ENCODE assay signal across 18 cellular contexts in genomic region chr1:84968101-84968500, GRCh38. TPM values are rescaled to one million over a fixed set of nuclear protein-coding genes. Genes with fewer than 3 reads are reported as not detected.
A peak's percentile ranks its signal among the peaks of the same experiment; 100 is the strongest.
DNase-seq lines count a peak whose midpoint lies in the region; ATAC-seq, FAIRE-seq and TF ChIP-seq lines count a peak whose summit lies in the region.
"Had no signal": no experiment of that assay in that cellular context is flagged by ENCODE, and none has a peak within 500 bp of the region (broad histone marks: within the 10 kb centered on the region; RNA-seq: fewer than 3 reads in every experiment).

No MANE protein-coding gene starts in this region.

- H3K4me1 Mint-ChIP-seq in natural killer cell treated with Interleukin-12 subunit alpha and Interleukin-12 subunit beta and Interleukin-15 and Interleukin-18, amount 100 ng/mL, for 72 hours (ENCODE audit: low read depth in 2 of 2): peaks cover 0 to 38% of the 10 kb centered on the region in 2 donors
- no peaks in the 10 kb centered on the region for H3K4me1 Mint-ChIP-seq in natural killer cell
- peaks cover 20% of the 10 kb centered on the region for H3K4me1 Mint-ChIP-seq in HFFc6 (ENCODE audit: low read depth)

- no peaks in the 10 kb centered on the region for H3K27me3 Mint-ChIP-seq in natural killer cell treated with Interleukin-12 subunit alpha and Interleukin-12 subunit beta and Interleukin-15 and Interleukin-18, amount 100 ng/mL, for 72 hours
- H3K27me3 Mint-ChIP-seq in natural killer cell (ENCODE audit: low read depth in 2 of 2) (peaks cover 0 to 3% of the 10 kb centered on the region in 2 donors), HFFc6 (ENCODE audit: insufficient read depth) (no peaks in the 10 kb centered on the region)

- intact Hi-C loops in natural killer cell (cut with micrococcal nuclease): no loop called here

- no peaks in the 10 kb centered on the region for H3K9me3 Mint-ChIP-seq in natural killer cell treated with Interleukin-12 subunit alpha and Interleukin-12 subunit beta and Interleukin-15 and Interleukin-18, amount 100 ng/mL, for 72 hours
- H3K9me3 Mint-ChIP-seq in natural killer cell: no peaks in the 10 kb centered on the region
- H3K9me3 Mint-ChIP-seq in HFFc6: no peaks in the 10 kb centered on the region
- H3K9me3 Mint-ChIP-seq: CD8-positive, alpha-beta T cell had no signal

- no peak for ATAC-seq in natural killer cell treated with Interleukin-12 subunit alpha and Interleukin-12 subunit beta and Interleukin-15 and Interleukin-18, amount 100 ng/mL, for 72 hours
- ATAC-seq in natural killer cell (no peak), GM21528 (IDR thresholded peaks at IDR 0.05; ENCODE audit: low FRiP score, unreplicated experiment) (no peak)
- ATAC-seq: CD8-positive, alpha-beta T cell had no signal

- TF ChIP-seq CTCF in natural killer cell (IDR thresholded peaks at IDR 0.05) (no peak), HFFc6 (IDR thresholded peaks at IDR 0.05) (no peak)

- H3K4me3 Mint-ChIP-seq in natural killer cell treated with Interleukin-12 subunit alpha and Interleukin-12 subunit beta and Interleukin-15 and Interleukin-18, amount 100 ng/mL, for 72 hours: peak overlapping the region; percentile 25
- H3K4me3 Mint-ChIP-seq in natural killer cell (no peak overlapping the region), HFFc6 (no peak overlapping the region)
- H3K4me3 Mint-ChIP-seq: CD14-positive monocyte; CD8-positive, alpha-beta T cell had no signal

- peak overlapping the region; percentile 48 to 75 for H3K27ac Mint-ChIP-seq in natural killer cell treated with Interleukin-12 subunit alpha and Interleukin-12 subunit beta and Interleukin-15 and Interleukin-18, amount 100 ng/mL, for 72 hours
- no peak overlapping the region for H3K27ac Mint-ChIP-seq in natural killer cell
- H3K27ac Mint-ChIP-seq in HFFc6: no peak overlapping the region
- H3K27ac Mint-ChIP-seq: CD14-positive monocyte; CD8-positive, alpha-beta T cell had no signal

- FAIRE-seq in colon (lab: Jason Lieb, UNC): peak; percentile 79
- FAIRE-seq: D721Med, G401.6, HTR-8/SVneo had no signal

- no peak for DNase-seq in natural killer cell treated with Interleukin-12 subunit alpha and Interleukin-12 subunit beta and Interleukin-15 and Interleukin-18, amount 100 ng/mL, for 72 hours (ENCODE audit: low spot score)
- DNase-seq in natural killer cell: no peak
- DNase-seq in renal cortical epithelial cell (ENCODE audit: low read depth): peak; percentile 19
- DNase-seq in HFFc6: no peak
- no peak for DNase-seq in activated T-cell treated with anti-CD3 and anti-CD28 coated beads, Interleukin-2, amount 50 U/mL, for 48 hours
- no peak for DNase-seq in kidney tubule cell (ENCODE audit: low spot score)
- DNase-seq: CD8-positive, alpha-beta T cell; COR-L47; DMS153; DMS79 treated with DMSO at 0.1 percent for 48 hours; EL; HCEC 1CT had no signal

- H3K36me3 Mint-ChIP-seq in natural killer cell treated with Interleukin-12 subunit alpha and Interleukin-12 subunit beta and Interleukin-15 and Interleukin-18, amount 100 ng/mL, for 72 hours: peaks cover 13% of the 10 kb centered on the region
- H3K36me3 Mint-ChIP-seq in natural killer cell (no peaks in the 10 kb centered on the region), HFFc6 (ENCODE audit: low read depth) (no peaks in the 10 kb centered on the region)

RNA-seq across cellular contexts. Expression of gene MCOLN2, which starts 28.8 kb away (rescaled TPM):
- 100 to 1,000 TPM in 1 of 2 donors, 10 to 100 TPM in 1; 35.5 to 117 TPM for total RNA-seq in natural killer cell treated with Interleukin-12 subunit alpha and Interleukin-12 subunit beta and Interleukin-15 and Interleukin-18, amount 100 ng/mL, for 72 hours
- total RNA-seq in natural killer cell (10 to 100 TPM in 1 of 3 donors, 1 to 10 TPM in 1, under 1 TPM in 1; 0.84 to 23.9 (median 3.8) TPM), renal cortical epithelial cell (0.89 and 1.9 TPM in 2 replicates)
- total RNA-seq in HFFc6 (2021; fragmentation: NEBNext Ultra II Directional; extraction: Animal tissue kit (Norgen Biotek cat#: 25700)): 1 to 10 TPM; 1.3 to 4.1 (median 2.5) TPM

Comparison
In these comparisons a context has a peak if more than half of its experiments do, and no peak if none do; other contexts are left out.
1. H3K27ac Mint-ChIP-seq: peak in natural killer cell treated with Interleukin-12 subunit alpha and Interleukin-12 subunit beta and Interleukin-15 and Interleukin-18, amount 100 ng/mL, for 72 hours (2 of 2); none in natural killer cell (0 of 2) and HFFc6 (single experiment).